1 cellular context compared by ENCODE assay signal in the genomic region with DNA sequence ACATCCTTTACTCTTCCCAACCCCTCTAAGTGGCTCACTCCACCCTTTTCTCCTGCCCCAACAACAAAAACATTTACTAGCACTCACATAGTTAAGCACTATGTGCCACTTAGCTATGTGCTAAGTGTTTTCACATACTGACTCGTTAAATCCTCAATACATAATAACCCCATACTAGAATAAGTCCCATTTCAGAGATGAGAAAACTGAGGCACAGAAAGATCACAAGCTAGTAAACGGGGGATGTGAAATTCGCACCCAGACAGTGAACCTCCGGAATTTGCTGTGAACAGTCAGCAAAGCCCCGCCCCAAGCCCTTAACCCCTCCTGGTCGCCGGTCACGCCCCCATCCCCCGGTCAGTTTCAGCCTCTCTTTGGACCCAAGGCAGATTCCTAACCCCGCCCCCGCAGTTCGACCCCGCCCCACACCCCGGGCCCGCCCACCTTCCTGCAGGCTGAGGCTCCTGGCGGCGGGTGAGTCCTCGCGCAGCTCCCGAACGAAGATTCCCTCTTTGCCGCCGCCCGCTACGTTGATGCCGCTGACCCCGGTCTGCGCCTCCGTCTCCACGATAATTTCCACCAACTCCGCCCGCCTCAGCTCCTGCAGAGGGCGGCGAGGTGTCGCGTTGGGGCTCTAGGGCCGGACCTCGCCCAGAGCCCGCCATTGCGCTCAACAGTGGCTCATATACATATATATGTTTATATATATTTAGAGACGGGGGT.
TF ChIP-seq lines count a peak whose summit lies in the region.

No MANE protein-coding gene starts in this region.

TF ChIP-seq in K562, 482 proteins besides CTCF, POLR2A, EP300 and RAD21 (continued from another document):
- TF ChIP-seq, protein P1, sequence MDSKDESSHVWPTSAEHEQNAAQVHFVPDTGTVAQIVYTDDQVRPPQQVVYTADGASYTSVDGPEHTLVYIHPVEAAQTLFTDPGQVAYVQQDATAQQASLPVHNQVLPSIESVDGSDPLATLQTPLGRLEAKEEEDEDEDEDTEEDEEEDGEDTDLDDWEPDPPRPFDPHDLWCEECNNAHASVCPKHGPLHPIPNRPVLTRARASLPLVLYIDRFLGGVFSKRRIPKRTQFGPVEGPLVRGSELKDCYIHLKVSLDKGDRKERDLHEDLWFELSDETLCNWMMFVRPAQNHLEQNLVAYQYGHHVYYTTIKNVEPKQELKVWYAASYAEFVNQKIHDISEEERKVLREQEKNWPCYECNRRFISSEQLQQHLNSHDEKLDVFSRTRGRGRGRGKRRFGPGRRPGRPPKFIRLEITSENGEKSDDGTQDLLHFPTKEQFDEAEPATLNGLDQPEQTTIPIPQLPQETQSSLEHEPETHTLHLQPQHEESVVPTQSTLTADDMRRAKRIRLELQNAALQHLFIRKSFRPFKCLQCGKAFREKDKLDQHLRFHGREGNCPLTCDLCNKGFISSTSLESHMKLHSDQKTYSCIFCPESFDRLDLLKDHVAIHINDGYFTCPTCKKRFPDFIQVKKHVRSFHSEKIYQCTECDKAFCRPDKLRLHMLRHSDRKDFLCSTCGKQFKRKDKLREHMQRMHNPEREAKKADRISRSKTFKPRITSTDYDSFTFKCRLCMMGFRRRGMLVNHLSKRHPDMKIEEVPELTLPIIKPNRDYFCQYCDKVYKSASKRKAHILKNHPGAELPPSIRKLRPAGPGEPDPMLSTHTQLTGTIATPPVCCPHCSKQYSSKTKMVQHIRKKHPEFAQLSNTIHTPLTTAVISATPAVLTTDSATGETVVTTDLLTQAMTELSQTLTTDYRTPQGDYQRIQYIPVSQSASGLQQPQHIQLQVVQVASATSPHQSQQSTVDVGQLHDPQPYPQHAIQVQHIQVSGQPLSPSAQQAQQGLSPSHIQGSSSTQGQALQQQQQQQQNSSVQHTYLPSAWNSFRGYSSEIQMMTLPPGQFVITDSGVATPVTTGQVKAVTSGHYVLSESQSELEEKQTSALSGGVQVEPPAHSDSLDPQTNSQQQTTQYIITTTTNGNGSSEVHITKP (IDR thresholded peaks at IDR 0.05; ENCODE audit: partially characterized antibody), result peak; percentile 2
- TF ChIP-seq CC2D1A (IDR thresholded peaks at IDR 0.05) (0 out of 2 replicates have a peak, but pooled peaks have one; percentile 43), POLR2AphosphoS2 (IDR thresholded peaks at IDR 0.05; ENCODE audit: low read length) (no peak), CHD1 (IDR thresholded peaks at IDR 0.05; ENCODE audit: low read length) (no peak), ZNF431 (CRISPR knock-in tag; IDR thresholded peaks at IDR 0.05) (no peak), STAT5A (IDR thresholded peaks at IDR 0.05; ENCODE audit: borderline replicate concordance, low read length) (no peak), ARID1B (IDR thresholded peaks at IDR 0.05) (peak; percentile 13; the same call in 1 of the 2 replicates), OTX1 (CRISPR knock-in tag; IDR thresholded peaks at IDR 0.05) (no peak), ZSCAN29 (IDR thresholded peaks at IDR 0.05) (peak; percentile 83), EHMT2 (IDR thresholded peaks at IDR 0.05) (no peak), ETV5 (CRISPR knock-in tag; IDR thresholded peaks at IDR 0.05; ENCODE audit: low read depth) (no peak), TBL1XR1 (IDR thresholded peaks at IDR 0.05; ENCODE audit: low read length in 2 of 2) (no peak), NCOA6 (IDR thresholded peaks at IDR 0.05) (no peak), ELF1 (tag; IDR thresholded peaks at IDR 0.05) (no peak), EGR1 (conservative IDR thresholded peaks at IDR 0.05) (peak; percentile 76), ZNF263 (CRISPR knock-in tag; IDR thresholded peaks at IDR 0.05; ENCODE audit: borderline replicate concordance) (0 out of 2 replicates have a peak, but pooled peaks have one; percentile 44), RFX1 (IDR thresholded peaks at IDR 0.05) (no peak), BRD9 (IDR thresholded peaks at IDR 0.05; ENCODE audit: low read depth, partially characterized antibody) (peak; percentile 73), SMAD4 (CRISPR knock-in tag; conservative IDR thresholded peaks at IDR 0.05) (0 out of 2 replicates have a peak, but pooled peaks have one; percentile 55), ZNF174 (CRISPR knock-in tag; IDR thresholded peaks at IDR 0.05) (no peak), TAF7 (tag; IDR thresholded peaks at IDR 0.05) (no peak), ZNF140 (CRISPR knock-in tag; IDR thresholded peaks at IDR 0.05) (no peak), CXXC5 (CRISPR knock-in tag; IDR thresholded peaks at IDR 0.05) (0 out of 2 replicates have a peak, but pooled peaks have one; percentile 46), DPF2 (IDR thresholded peaks at IDR 0.05) (peak; percentile 55; the same call in 1 of the 2 replicates), ARID2 (IDR thresholded peaks at IDR 0.05) (no peak), TAF15 (IDR thresholded peaks at IDR 0.05; ENCODE audit: low read depth, low read length) (no peak), ZNF232 (CRISPR knock-in tag; IDR thresholded peaks at IDR 0.05) (no peak), ZNF282 (CRISPR knock-in tag; IDR thresholded peaks at IDR 0.05) (no peak), SOX6 (IDR thresholded peaks at IDR 0.05) (peak; percentile 20; the same call in 1 of the 2 replicates), ADNP (tag; IDR thresholded peaks at IDR 0.05) (peak; percentile 99), CEBPG (CRISPR knock-in tag; IDR thresholded peaks at IDR 0.05) (no peak), CEBPG (tag; conservative IDR thresholded peaks at IDR 0.05 in 1 of 2, IDR thresholded peaks at IDR 0.05 in 1 of 2) (no peak)
- TF ChIP-seq, protein P2, sequence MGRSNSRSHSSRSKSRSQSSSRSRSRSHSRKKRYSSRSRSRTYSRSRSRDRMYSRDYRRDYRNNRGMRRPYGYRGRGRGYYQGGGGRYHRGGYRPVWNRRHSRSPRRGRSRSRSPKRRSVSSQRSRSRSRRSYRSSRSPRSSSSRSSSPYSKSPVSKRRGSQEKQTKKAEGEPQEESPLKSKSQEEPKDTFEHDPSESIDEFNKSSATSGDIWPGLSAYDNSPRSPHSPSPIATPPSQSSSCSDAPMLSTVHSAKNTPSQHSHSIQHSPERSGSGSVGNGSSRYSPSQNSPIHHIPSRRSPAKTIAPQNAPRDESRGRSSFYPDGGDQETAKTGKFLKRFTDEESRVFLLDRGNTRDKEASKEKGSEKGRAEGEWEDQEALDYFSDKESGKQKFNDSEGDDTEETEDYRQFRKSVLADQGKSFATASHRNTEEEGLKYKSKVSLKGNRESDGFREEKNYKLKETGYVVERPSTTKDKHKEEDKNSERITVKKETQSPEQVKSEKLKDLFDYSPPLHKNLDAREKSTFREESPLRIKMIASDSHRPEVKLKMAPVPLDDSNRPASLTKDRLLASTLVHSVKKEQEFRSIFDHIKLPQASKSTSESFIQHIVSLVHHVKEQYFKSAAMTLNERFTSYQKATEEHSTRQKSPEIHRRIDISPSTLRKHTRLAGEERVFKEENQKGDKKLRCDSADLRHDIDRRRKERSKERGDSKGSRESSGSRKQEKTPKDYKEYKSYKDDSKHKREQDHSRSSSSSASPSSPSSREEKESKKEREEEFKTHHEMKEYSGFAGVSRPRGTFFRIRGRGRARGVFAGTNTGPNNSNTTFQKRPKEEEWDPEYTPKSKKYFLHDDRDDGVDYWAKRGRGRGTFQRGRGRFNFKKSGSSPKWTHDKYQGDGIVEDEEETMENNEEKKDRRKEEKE (IDR thresholded peaks at IDR 0.05; ENCODE audit: borderline replicate concordance in 1 of 2, control insufficient read depth in 1 of 2, low read depth in 2 of 2, low read length in 1 of 2), result no peak
- TF ChIP-seq, protein P3, sequence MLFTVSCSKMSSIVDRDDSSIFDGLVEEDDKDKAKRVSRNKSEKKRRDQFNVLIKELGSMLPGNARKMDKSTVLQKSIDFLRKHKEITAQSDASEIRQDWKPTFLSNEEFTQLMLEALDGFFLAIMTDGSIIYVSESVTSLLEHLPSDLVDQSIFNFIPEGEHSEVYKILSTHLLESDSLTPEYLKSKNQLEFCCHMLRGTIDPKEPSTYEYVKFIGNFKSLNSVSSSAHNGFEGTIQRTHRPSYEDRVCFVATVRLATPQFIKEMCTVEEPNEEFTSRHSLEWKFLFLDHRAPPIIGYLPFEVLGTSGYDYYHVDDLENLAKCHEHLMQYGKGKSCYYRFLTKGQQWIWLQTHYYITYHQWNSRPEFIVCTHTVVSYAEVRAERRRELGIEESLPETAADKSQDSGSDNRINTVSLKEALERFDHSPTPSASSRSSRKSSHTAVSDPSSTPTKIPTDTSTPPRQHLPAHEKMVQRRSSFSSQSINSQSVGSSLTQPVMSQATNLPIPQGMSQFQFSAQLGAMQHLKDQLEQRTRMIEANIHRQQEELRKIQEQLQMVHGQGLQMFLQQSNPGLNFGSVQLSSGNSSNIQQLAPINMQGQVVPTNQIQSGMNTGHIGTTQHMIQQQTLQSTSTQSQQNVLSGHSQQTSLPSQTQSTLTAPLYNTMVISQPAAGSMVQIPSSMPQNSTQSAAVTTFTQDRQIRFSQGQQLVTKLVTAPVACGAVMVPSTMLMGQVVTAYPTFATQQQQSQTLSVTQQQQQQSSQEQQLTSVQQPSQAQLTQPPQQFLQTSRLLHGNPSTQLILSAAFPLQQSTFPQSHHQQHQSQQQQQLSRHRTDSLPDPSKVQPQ (CRISPR knock-in tag; IDR thresholded peaks at IDR 0.05; ENCODE audit: borderline replicate concordance), result no peak
- TF ChIP-seq, protein P4, sequence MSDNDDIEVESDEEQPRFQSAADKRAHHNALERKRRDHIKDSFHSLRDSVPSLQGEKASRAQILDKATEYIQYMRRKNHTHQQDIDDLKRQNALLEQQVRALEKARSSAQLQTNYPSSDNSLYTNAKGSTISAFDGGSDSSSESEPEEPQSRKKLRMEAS (CRISPR knock-in tag; IDR thresholded peaks at IDR 0.05), result peak; percentile 36; the same call in 1 of the 2 replicates
- TF ChIP-seq, protein P5, sequence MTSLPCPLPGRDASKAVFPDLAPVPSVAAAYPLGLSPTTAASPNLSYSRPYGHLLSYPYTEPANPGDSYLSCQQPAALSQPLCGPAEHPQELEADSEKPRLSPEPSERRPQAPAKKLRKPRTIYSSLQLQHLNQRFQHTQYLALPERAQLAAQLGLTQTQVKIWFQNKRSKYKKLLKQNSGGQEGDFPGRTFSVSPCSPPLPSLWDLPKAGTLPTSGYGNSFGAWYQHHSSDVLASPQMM (CRISPR knock-in tag; IDR thresholded peaks at IDR 0.05), result no peak
- TF ChIP-seq, protein P6, sequence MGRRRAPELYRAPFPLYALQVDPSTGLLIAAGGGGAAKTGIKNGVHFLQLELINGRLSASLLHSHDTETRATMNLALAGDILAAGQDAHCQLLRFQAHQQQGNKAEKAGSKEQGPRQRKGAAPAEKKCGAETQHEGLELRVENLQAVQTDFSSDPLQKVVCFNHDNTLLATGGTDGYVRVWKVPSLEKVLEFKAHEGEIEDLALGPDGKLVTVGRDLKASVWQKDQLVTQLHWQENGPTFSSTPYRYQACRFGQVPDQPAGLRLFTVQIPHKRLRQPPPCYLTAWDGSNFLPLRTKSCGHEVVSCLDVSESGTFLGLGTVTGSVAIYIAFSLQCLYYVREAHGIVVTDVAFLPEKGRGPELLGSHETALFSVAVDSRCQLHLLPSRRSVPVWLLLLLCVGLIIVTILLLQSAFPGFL (CRISPR knock-in tag; IDR thresholded peaks at IDR 0.05), result no peak
- TF ChIP-seq, protein P7, sequence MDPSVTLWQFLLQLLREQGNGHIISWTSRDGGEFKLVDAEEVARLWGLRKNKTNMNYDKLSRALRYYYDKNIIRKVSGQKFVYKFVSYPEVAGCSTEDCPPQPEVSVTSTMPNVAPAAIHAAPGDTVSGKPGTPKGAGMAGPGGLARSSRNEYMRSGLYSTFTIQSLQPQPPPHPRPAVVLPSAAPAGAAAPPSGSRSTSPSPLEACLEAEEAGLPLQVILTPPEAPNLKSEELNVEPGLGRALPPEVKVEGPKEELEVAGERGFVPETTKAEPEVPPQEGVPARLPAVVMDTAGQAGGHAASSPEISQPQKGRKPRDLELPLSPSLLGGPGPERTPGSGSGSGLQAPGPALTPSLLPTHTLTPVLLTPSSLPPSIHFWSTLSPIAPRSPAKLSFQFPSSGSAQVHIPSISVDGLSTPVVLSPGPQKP (CRISPR knock-in tag; IDR thresholded peaks at IDR 0.05), result no peak
TF ChIP-seq in K562: peak in this region for 56.
